Comparison of ENCODE assay signal across 13 cellular contexts in genomic region chr5:131384616-131385214, GRCh38.
DNase-seq lines count a peak whose midpoint lies in the region; ATAC-seq and TF ChIP-seq lines count a peak whose summit lies in the region.
"Had no signal": no experiment of that assay in that cellular context is flagged by ENCODE, and none has a peak within 500 bp of the region (broad histone marks: within the 10 kb centered on the region; RNA-seq: fewer than 3 reads in every experiment).

No MANE protein-coding gene starts in this region.

- no peaks in the 10 kb centered on the region for H3K27me3 Mint-ChIP-seq in IgD-negative memory B cell

- BruUV-seq in mammary epithelial cell (replicated peaks; lab: Mats Ljungman, UMichigan): no TSS peak

- H3K27me3 ChIP-seq in mammary epithelial cell (ENCODE audit: insufficient read depth, low read length): no peaks in the 10 kb centered on the region
- no peaks in the 10 kb centered on the region for H3K27me3 ChIP-seq in SJCRH30
- H3K27me3 ChIP-seq: hepatocyte, transverse colon had no signal

- CTCF ChIA-PET in mammary epithelial cell (lab: Charles Lee; ENCODE audit: low non-redundant PET): no interaction called here

- H3K36me3 ChIP-seq in mammary epithelial cell (ENCODE audit: insufficient read depth, low read length): peaks cover 8% of the 10 kb centered on the region
- H3K36me3 ChIP-seq in SJCRH30: peaks cover 7% of the 10 kb centered on the region
- H3K36me3 ChIP-seq: transverse colon had no signal

- H3K9me3 Mint-ChIP-seq in IgD-negative memory B cell: peaks cover 0 to 2% (median 0%) of the 10 kb centered on the region in 3 donors

- H3K27ac Mint-ChIP-seq in IgD-negative memory B cell: peak overlapping the region; percentile 29 to 88 (median 52)

- H3K4me3 ChIP-seq in mammary epithelial cell (replicated peaks in 1 of 3; ENCODE audit: insufficient read depth in 1 of 3, low read depth in 2 of 3, low read length in 3 of 3) (no peak overlapping the region), SJCRH30 (no peak overlapping the region)
- H3K4me3 ChIP-seq: hepatocyte, transverse colon had no signal

- H3K79me2 ChIP-seq in mammary epithelial cell (ENCODE audit: insufficient read depth, low read length): peaks cover 49% of the 10 kb centered on the region

- H4K20me1 ChIP-seq in mammary epithelial cell (ENCODE audit: insufficient read depth, low read length): no peaks in the 10 kb centered on the region

- 97% methylated on average over 3 of the region's 3 CpGs for WGBS in mammary epithelial cell (ENCODE audit: low coverage, missing lambda C conversion rate)

- intact Hi-C loops in mammary epithelial cell (cut with micrococcal nuclease): no loop called here

- peaks cover 5% of the 10 kb centered on the region for H3K36me3 Mint-ChIP-seq in IgD-negative memory B cell

- no peaks in the 10 kb centered on the region for H3K9me3 ChIP-seq in mammary epithelial cell (replicated peaks; ENCODE audit: insufficient read depth, low read length)
- H3K9me3 ChIP-seq in SJCRH30 (replicated peaks): no peaks in the 10 kb centered on the region
- H3K9me3 ChIP-seq: Caco-2, transverse colon had no signal

- no peak overlapping the region for H3K4me2 ChIP-seq in mammary epithelial cell (ENCODE audit: insufficient read depth, low read depth, low read length)
- H3K4me2 ChIP-seq: hepatocyte had no signal

- dilution Hi-C loops in mammary epithelial cell (cut with HindIII; ENCODE audit: low sequenced_read_pairs): no loop called here

- H3K27ac ChIP-seq in mammary epithelial cell (ENCODE audit: insufficient read depth, low read depth, low read length) (no peak overlapping the region), SJCRH30 (no peak overlapping the region)
- H3K27ac ChIP-seq: hepatocyte, transverse colon had no signal

- H3K9ac ChIP-seq in mammary epithelial cell (ENCODE audit: insufficient read depth, low read length): no peak overlapping the region

- TF ChIP-seq CTCF in mammary epithelial cell (conservative IDR thresholded peaks at IDR 0.05 in 1 of 2, IDR thresholded peaks at IDR 0.05 in 1 of 2; ENCODE audit: extremely low read depth in 1 of 2, insufficient read depth in 1 of 2, low read depth in 1 of 2, low read length in 2 of 2): no peak

- H3K4me1 ChIP-seq in mammary epithelial cell (ENCODE audit: insufficient read depth, low read length) (no peaks in the 10 kb centered on the region), SJCRH30 (peaks cover 16% of the 10 kb centered on the region)

- H2AFZ ChIP-seq in mammary epithelial cell (ENCODE audit: low read depth, low read length): no peak overlapping the region
- H2AFZ ChIP-seq: hepatocyte had no signal

- in situ Hi-C loops in mammary epithelial cell (cut with MboI; ENCODE audit: low sequenced_read_pairs in 2 of 2): loop anchor here (10.0 to 25.0 kb wide), 2 partner anchors 220 to 222 kb away; partner anchors contain the start of genes HINT1 (in 2 of the 2) and LYRM7 (in 1 of the 2)

- peak overlapping the region in 1 of 4 donors; percentile 17 for H3K4me3 Mint-ChIP-seq in IgD-negative memory B cell

- peak; percentile 45 to 53 for DNase-seq in activated CD4-positive, alpha-beta T cell treated with anti-CD3 and anti-CD28 coated beads, Interleukin-2, amount 50 U/mL, for 4 hours
- DNase-seq in mammary epithelial cell: peak; percentile 3
- peak; percentile 54 for DNase-seq in renal cortical epithelial cell (ENCODE audit: low read depth)
- no peak for DNase-seq in SJCRH30
- no peak for DNase-seq in inferior parietal cortex (ENCODE audit: extremely low spot score)
- DNase-seq: Caco-2, Karpas-422, NCI-H2081 treated with DMSO at 0.1 percent for 48 hours, transverse colon had no signal

- peaks cover 31 to 51% (median 41%) of the 10 kb centered on the region in 3 donors for H3K4me1 Mint-ChIP-seq in IgD-negative memory B cell

- ATAC-seq in GM18519 (IDR thresholded peaks at IDR 0.05; ENCODE audit: low FRiP score, unreplicated experiment) (no peak), HG02970 (IDR thresholded peaks at IDR 0.05; ENCODE audit: low FRiP score, unreplicated experiment) (no peak)

Comparison
In these comparisons a context has a peak if more than half of its experiments do, and no peak if none do; other contexts are left out.
1. DNase-seq: peak in activated CD4-positive, alpha-beta T cell treated with anti-CD3 and anti-CD28 coated beads, Interleukin-2, amount 50 U/mL, for 4 hours (2 of 2), mammary epithelial cell (single experiment) and renal cortical epithelial cell (single experiment); none in SJCRH30 (0 of 2) and inferior parietal cortex (single experiment).